8 cellular contexts compared by ENCODE assay signal in the genomic region with DNA sequence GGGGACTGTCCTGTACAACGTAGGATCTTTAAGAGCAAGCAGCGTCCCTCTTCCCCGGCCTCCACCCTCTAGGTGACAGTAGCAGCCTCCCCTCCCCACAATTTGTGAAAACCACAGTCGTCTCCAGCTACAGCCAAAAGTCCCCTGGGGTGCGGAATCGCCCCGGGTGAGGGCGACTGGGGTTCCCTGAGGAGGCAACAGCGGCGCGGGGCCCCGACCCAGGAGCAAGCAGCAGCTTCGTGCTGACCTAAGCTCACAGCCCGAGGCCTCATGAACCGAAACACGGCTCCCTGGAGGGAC. TPM values are rescaled to one million over a fixed set of nuclear protein-coding genes. Genes with fewer than 3 reads are reported as not detected.
DNase-seq lines count a peak whose midpoint lies in the region; ATAC-seq and TF ChIP-seq lines count a peak whose summit lies in the region.

No MANE protein-coding gene starts in this region.

- H3K36me3 ChIP-seq in hepatocyte (replicated peaks; ENCODE audit: insufficient read depth, low read depth): no peaks in the 10 kb centered on the region

- H3K27ac ChIP-seq in hepatocyte: peak overlapping the region; percentile 99

- peaks cover 22% of the 10 kb centered on the region for H3K36me3 Mint-ChIP-seq in T-helper 2 cell treated with Interferon-gamma antibody and Interleukin-4, amounts not matched to agents 5 μg/mL and 100 μg/mL, for 36 hours (ENCODE audit: low read depth)
- peaks cover 17% of the 10 kb centered on the region for H3K36me3 Mint-ChIP-seq in activated B cell treated with CpG ODN at 0.5 μM for 24 hours (ENCODE audit: low read depth)
- peaks cover 21% of the 10 kb centered on the region for H3K36me3 Mint-ChIP-seq in stimulated activated memory B cell treated with anti-CD40 and anti-IgM and Interleukin-4, amounts not matched to agents 10 μg/mL and 1 μg/mL and 100 μg/mL, for 72 hours

- CTCF ChIA-PET in activated B cell treated with CpG ODN at 0.5 μM for 24 hours (lab: Charles Lee): no interaction called here

- H3K4me1 ChIP-seq in hepatocyte (ENCODE audit: insufficient read depth): peaks cover 3% of the 10 kb centered on the region

- no peaks in the 10 kb centered on the region for H4K20me1 ChIP-seq in hepatocyte (ENCODE audit: insufficient read depth, poor library complexity, severe bottlenecking)

- H3K27me3 Mint-ChIP-seq in T-helper 2 cell treated with Interferon-gamma antibody and Interleukin-4, amounts not matched to agents 5 μg/mL and 100 μg/mL, for 36 hours (ENCODE audit: low read depth): peaks cover 6% of the 10 kb centered on the region
- H3K27me3 Mint-ChIP-seq in activated B cell treated with CpG ODN at 0.5 μM for 24 hours: no peaks in the 10 kb centered on the region
- H3K27me3 Mint-ChIP-seq in stimulated activated memory B cell treated with anti-CD40 and anti-IgM and Interleukin-4, amounts not matched to agents 10 μg/mL and 1 μg/mL and 100 μg/mL, for 72 hours: no peaks in the 10 kb centered on the region

- intact Hi-C loops in activated B cell treated with CpG ODN at 0.5 μM for 24 hours (cut with micrococcal nuclease): loop anchor here (5.0 kb wide), 2 partner anchors 179 to 606 kb away; a partner anchor contains a TSS

- peak overlapping the region; percentile 83 for H2AFZ ChIP-seq in hepatocyte

- H3K4me2 ChIP-seq in hepatocyte: peak overlapping the region; percentile 87

- 5% methylated on average over 16 of the region's 16 CpGs for WGBS in hepatocyte (ENCODE audit: low lambda C conversion rate, missing lambda C conversion rate)

- no peaks in the 10 kb centered on the region for H3K27me3 ChIP-seq in hepatocyte

- ATAC-seq in HG03025 (IDR thresholded peaks at IDR 0.05; ENCODE audit: low FRiP score, unreplicated experiment): peak; percentile 11
- peak; percentile 1 for ATAC-seq in activated B cell treated with CpG ODN at 0.5 μM for 24 hours (ENCODE audit: low read depth)
- peak; percentile 20 for ATAC-seq in stimulated activated memory B cell treated with anti-CD40 and anti-IgM and Interleukin-4, amounts not matched to agents 10 μg/mL and 1 μg/mL and 100 μg/mL, for 72 hours

- no peak for TF ChIP-seq CTCF in activated B cell treated with CpG ODN at 0.5 μM for 24 hours (IDR thresholded peaks at IDR 0.05)
- TF ChIP-seq CTCF in hepatocyte (IDR thresholded peaks at IDR 0.05; ENCODE audit: poor library complexity): no peak

- H3K9me3 ChIP-seq in hepatocyte (ENCODE audit: low read depth): no peaks in the 10 kb centered on the region

- peaks cover 7% of the 10 kb centered on the region for H3K79me2 ChIP-seq in hepatocyte

- POLR2A ChIA-PET in activated B cell treated with CpG ODN at 0.5 μM for 24 hours (lab: Charles Lee): interaction anchor here (0.5 kb wide), 1 partner anchor 921 kb away, joined by 3 read pairs; no protein-coding TSS in a partner anchor

- peak overlapping the region; percentile 89 for H3K4me3 Mint-ChIP-seq in T-helper 2 cell treated with Interferon-gamma antibody and Interleukin-4, amounts not matched to agents 5 μg/mL and 100 μg/mL, for 36 hours
- peak overlapping the region; percentile 87 for H3K4me3 Mint-ChIP-seq in activated B cell treated with CpG ODN at 0.5 μM for 24 hours
- peak overlapping the region; percentile 92 for H3K4me3 Mint-ChIP-seq in stimulated activated memory B cell treated with anti-CD40 and anti-IgM and Interleukin-4, amounts not matched to agents 10 μg/mL and 1 μg/mL and 100 μg/mL, for 72 hours

- DNase-seq in T-helper 2 cell treated with Interferon-gamma antibody and Interleukin-4, amounts not matched to agents 5 μg/mL and 100 μg/mL, for 36 hours (ENCODE audit: low spot score): no peak
- no peak for DNase-seq in T-helper 2 cell
- DNase-seq in activated B cell treated with CpG ODN at 0.5 μM for 24 hours: no peak
- DNase-seq in hepatocyte (ENCODE audit: low spot score): no peak
- DNase-seq in activated gamma-delta T cell (lab: John Stamatoyannopoulos, UW): no peak
- no peak for DNase-seq in SW480 (ENCODE audit: low spot score)

- peaks cover 9% of the 10 kb centered on the region for H3K9me3 Mint-ChIP-seq in T-helper 2 cell treated with Interferon-gamma antibody and Interleukin-4, amounts not matched to agents 5 μg/mL and 100 μg/mL, for 36 hours
- peaks cover 10% of the 10 kb centered on the region for H3K9me3 Mint-ChIP-seq in activated B cell treated with CpG ODN at 0.5 μM for 24 hours
- peaks cover 4% of the 10 kb centered on the region for H3K9me3 Mint-ChIP-seq in stimulated activated memory B cell treated with anti-CD40 and anti-IgM and Interleukin-4, amounts not matched to agents 10 μg/mL and 1 μg/mL and 100 μg/mL, for 72 hours

- peaks cover 20% of the 10 kb centered on the region for H3K4me1 Mint-ChIP-seq in T-helper 2 cell treated with Interferon-gamma antibody and Interleukin-4, amounts not matched to agents 5 μg/mL and 100 μg/mL, for 36 hours (ENCODE audit: low read depth)
- peaks cover 15% of the 10 kb centered on the region for H3K4me1 Mint-ChIP-seq in activated B cell treated with CpG ODN at 0.5 μM for 24 hours
- H3K4me1 Mint-ChIP-seq in stimulated activated memory B cell treated with anti-CD40 and anti-IgM and Interleukin-4, amounts not matched to agents 10 μg/mL and 1 μg/mL and 100 μg/mL, for 72 hours: peaks cover 15% of the 10 kb centered on the region

- peak overlapping the region; percentile 83 for H3K4me3 ChIP-seq in hepatocyte

- H3K27ac Mint-ChIP-seq in T-helper 2 cell treated with Interferon-gamma antibody and Interleukin-4, amounts not matched to agents 5 μg/mL and 100 μg/mL, for 36 hours: peak overlapping the region; percentile 92
- peak overlapping the region; percentile 90 for H3K27ac Mint-ChIP-seq in activated B cell treated with CpG ODN at 0.5 μM for 24 hours
- peak overlapping the region; percentile 91 for H3K27ac Mint-ChIP-seq in stimulated activated memory B cell treated with anti-CD40 and anti-IgM and Interleukin-4, amounts not matched to agents 10 μg/mL and 1 μg/mL and 100 μg/mL, for 72 hours

- H3K9me2 ChIP-seq in hepatocyte (replicated peaks; ENCODE audit: insufficient read depth): no peaks in the 10 kb centered on the region

RNA-seq across cellular contexts. Expression of a gene that starts 0.3 kb away (rescaled TPM):
- total RNA-seq in activated B cell treated with CpG ODN at 0.5 μM for 24 hours (23.2 and 25.4 TPM in 2 replicates), hepatocyte (31.0 and 35.6 TPM in 2 replicates)
- polyA plus RNA-seq in hepatocyte: 16.4 and 25.1 TPM in 2 replicates

RNA-seq across cellular contexts. Expression of a gene that starts 0.4 kb away (rescaled TPM):
- total RNA-seq in activated B cell treated with CpG ODN at 0.5 μM for 24 hours (not detected in 2 replicates), hepatocyte (not detected in 2 replicates)
- not detected in 2 replicates for polyA plus RNA-seq in hepatocyte
